Comparison of ENCODE assay signal across 8 cellular contexts in the genomic region with DNA sequence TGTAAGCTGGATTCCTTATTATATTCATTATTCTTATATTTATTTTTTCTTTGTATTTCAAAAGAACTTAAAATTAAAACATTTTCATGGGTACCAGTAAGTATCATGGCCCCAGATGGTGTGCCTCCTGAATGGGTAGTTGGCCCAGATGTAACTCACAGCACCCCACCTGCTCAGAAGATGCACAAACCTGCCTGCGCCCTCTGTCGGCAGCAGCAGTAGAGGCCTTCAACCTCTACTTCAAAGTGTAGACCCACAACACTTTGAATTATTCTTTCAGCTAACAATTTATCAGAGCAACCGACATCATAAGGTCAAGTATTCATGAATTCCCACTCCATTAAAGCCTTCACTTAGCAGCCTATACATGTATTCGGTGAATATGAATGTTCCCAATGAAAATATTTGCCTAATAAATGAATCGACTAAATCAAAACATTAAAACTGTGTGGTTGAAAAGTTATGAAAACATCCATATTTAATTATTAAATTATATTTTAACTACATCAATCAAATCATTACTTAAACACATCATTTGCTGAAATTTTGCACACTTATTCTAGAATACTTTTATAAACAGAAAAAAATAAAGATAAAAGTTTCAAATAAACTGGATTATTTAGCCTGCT. TPM values are rescaled to one million over a fixed set of nuclear protein-coding genes. Genes with fewer than 3 reads are reported as not detected.
DNase-seq lines count a peak whose midpoint lies in the region; ATAC-seq and TF ChIP-seq lines count a peak whose summit lies in the region.

No MANE protein-coding gene starts in this region.

- no peaks in the 10 kb centered on the region for H3K36me3 ChIP-seq in endodermal cell (ENCODE audit: control insufficient read depth, insufficient read depth, low read length)

- POLR2A ChIA-PET in naive thymus-derived CD8-positive, alpha-beta T cell (lab: Charles Lee), result interaction anchor here (1.5 kb wide), 1 partner anchor 81 kb away, joined by 4 read pairs; the partner anchor contains the start of gene TAGLN2

- no peak overlapping the region for H3K4me3 ChIP-seq in endodermal cell (ENCODE audit: low read length)

- no peaks in the 10 kb centered on the region for H3K9me3 ChIP-seq in endodermal cell (ENCODE audit: control insufficient read depth, low read length)

- H3K27ac Mint-ChIP-seq in endodermal cell, result no peak overlapping the region
- H3K27ac Mint-ChIP-seq in naive thymus-derived CD8-positive, alpha-beta T cell, result no peak overlapping the region

- no peaks in the 10 kb centered on the region for H3K4me1 ChIP-seq in endodermal cell (ENCODE audit: control insufficient read depth, insufficient read depth, low read length)

- H3K4me1 Mint-ChIP-seq in endodermal cell, result no peaks in the 10 kb centered on the region
- H3K4me1 Mint-ChIP-seq in naive thymus-derived CD8-positive, alpha-beta T cell, result no peaks in the 10 kb centered on the region

- H3K36me3 Mint-ChIP-seq in endodermal cell (ENCODE audit: low read depth), result no peaks in the 10 kb centered on the region
- H3K36me3 Mint-ChIP-seq in naive thymus-derived CD8-positive, alpha-beta T cell, result no peaks in the 10 kb centered on the region

- no peaks in the 10 kb centered on the region for H3K9me3 Mint-ChIP-seq in endodermal cell
- no peaks in the 10 kb centered on the region for H3K9me3 Mint-ChIP-seq in naive thymus-derived CD8-positive, alpha-beta T cell

- DNase-seq in GM13976 (ENCODE audit: low spot score) (peak; percentile 80), NCI-H82 treated with DMSO at 0.1 percent for 48 hours (lab: John Stamatoyannopoulos, UW; ENCODE audit: unreplicated experiment) (peak; percentile 50), endodermal cell (peak; percentile 90)
- peak; percentile 41 to 57 for DNase-seq in activated CD8-positive, alpha-beta memory T cell treated with anti-CD3 and anti-CD28 coated beads for 1 hour (ENCODE audit: extremely low read depth in 1 of 2, low read depth in 1 of 2)
- peak; percentile 53 to 87 (median 64) for DNase-seq in naive thymus-derived CD8-positive, alpha-beta T cell
- peak; percentile 73 for DNase-seq in stimulated activated naive CD4-positive, alpha-beta T cell treated with Interleukin-2 at 50 U/mL for 16 hours (lab: John Stamatoyannopoulos, UW)

- peaks cover 31% of the 10 kb centered on the region for H3K27me3 Mint-ChIP-seq in endodermal cell (ENCODE audit: insufficient read depth)
- peaks cover 0 to 11% (median 5%) of the 10 kb centered on the region in 5 donors for H3K27me3 Mint-ChIP-seq in naive thymus-derived CD8-positive, alpha-beta T cell

- ATAC-seq in HG03565 (IDR thresholded peaks at IDR 0.05; ENCODE audit: unreplicated experiment) (peak; percentile 76), GM21423 (IDR thresholded peaks at IDR 0.05; ENCODE audit: unreplicated experiment) (no peak)
- ATAC-seq in naive thymus-derived CD8-positive, alpha-beta T cell, result peak; percentile 94 to 99

- TF ChIP-seq CTCF in GM13976 (IDR thresholded peaks at IDR 0.05; ENCODE audit: borderline replicate concordance, control extremely low read depth, extremely low read depth, insufficient read depth, missing control alignments) (peak; percentile 91), endodermal cell (conservative IDR thresholded peaks at IDR 0.05) (peak; percentile 98)

- peaks cover 32% of the 10 kb centered on the region for H3K27me3 ChIP-seq in endodermal cell (ENCODE audit: control insufficient read depth, insufficient read depth, low read length, poor library complexity, severe bottlenecking)

- in situ Hi-C loops in GM13976 (cut with MboI; ENCODE audit: low sequenced_read_pairs, unreplicated experiment), result loop anchor here (10.0 to 25.0 kb wide), 2 partner anchors 72 to 219 kb away; partner anchors contain the start of gene DUSP23

- 0 to 2% methylated on average over 3 to 4 of the region's 5 CpGs for WGBS in endodermal cell (ENCODE audit: insufficient coverage in 1 of 2, insufficient read length in 1 of 2), 2 experiments

- no peak overlapping the region for H3K27ac ChIP-seq in endodermal cell (ENCODE audit: low read depth, low read length)

- H3K4me3 Mint-ChIP-seq in endodermal cell, result no peak overlapping the region
- H3K4me3 Mint-ChIP-seq in naive thymus-derived CD8-positive, alpha-beta T cell, result no peak overlapping the region

- no peak overlapping the region for H3K9ac ChIP-seq in endodermal cell (ENCODE audit: extremely low read depth, low read length, poor library complexity, severe bottlenecking)

RNA-seq across cellular contexts. Expression of gene PIGM, which starts 25.4 kb away (rescaled TPM):
- total RNA-seq in endodermal cell, result 1 to 10 TPM; 4.6 to 5.2 TPM
- polyA plus RNA-seq in endodermal cell (2013, experiment 1 of 2), result 6.7 TPM
- 5.5 TPM for polyA plus RNA-seq in endodermal cell (2013, experiment 2 of 2)
- total RNA-seq in naive thymus-derived CD8-positive, alpha-beta T cell, result 1 to 10 TPM; 9.6 to 9.7 TPM
- 1 to 10 TPM; 3.3 to 4.0 (median 3.8) TPM for polyA plus RNA-seq in naive thymus-derived CD8-positive, alpha-beta T cell

RNA-seq across cellular contexts. Expression of gene SLAMF9, which starts 52.4 kb away (rescaled TPM):
- total RNA-seq in endodermal cell, result not detected
- polyA plus RNA-seq in endodermal cell (2013, experiment 1 of 2), result not detected
- polyA plus RNA-seq in endodermal cell (2013, experiment 2 of 2), result not detected
- not detected for total RNA-seq in naive thymus-derived CD8-positive, alpha-beta T cell
- polyA plus RNA-seq in naive thymus-derived CD8-positive, alpha-beta T cell, result not detected
